8 cellular contexts compared by ENCODE assay signal in the genomic region with DNA sequence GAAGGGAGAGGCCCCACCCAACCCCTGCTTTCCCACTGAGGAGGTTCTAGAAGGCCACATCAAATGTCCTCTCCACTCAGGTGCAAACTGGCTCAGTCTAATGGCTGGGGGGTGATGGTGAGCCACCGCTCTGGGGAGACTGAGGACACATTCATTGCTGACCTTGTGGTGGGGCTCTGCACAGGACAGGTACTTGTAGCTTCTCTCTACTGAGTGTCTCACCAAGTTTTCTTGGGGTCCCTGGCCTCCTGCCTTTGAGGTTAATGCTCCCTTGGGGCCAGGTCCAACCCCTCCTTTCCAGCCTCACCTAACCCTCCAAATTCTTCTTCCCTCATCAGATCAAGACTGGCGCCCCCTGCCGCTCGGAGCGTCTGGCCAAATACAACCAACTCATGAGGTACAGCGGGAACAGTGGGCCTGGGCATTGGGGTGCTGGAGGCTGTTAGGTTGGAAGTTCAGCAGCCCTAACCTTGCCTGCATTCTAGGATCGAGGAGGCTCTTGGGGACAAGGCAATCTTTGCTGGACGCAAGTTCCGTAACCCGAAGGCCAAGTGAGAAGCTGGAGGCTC. TPM values are rescaled to one million over a fixed set of nuclear protein-coding genes. Genes with fewer than 3 reads are reported as not detected.
A peak's percentile ranks its signal among the peaks of the same experiment; 100 is the strongest.
DNase-seq lines count a peak whose midpoint lies in the region; ATAC-seq and TF ChIP-seq lines count a peak whose summit lies in the region.

No MANE protein-coding gene starts in this region.

- no peaks in the 10 kb centered on the region for H3K27me3 ChIP-seq in body of pancreas

- H3K36me3 ChIP-seq in body of pancreas (replicated peaks in 1 of 2; ENCODE audit: insufficient read depth in 1 of 2, low read depth in 2 of 2) = peaks cover 0 to 8% of the 10 kb centered on the region in 2 donors

- H3K9me3 ChIP-seq in body of pancreas = no peaks in the 10 kb centered on the region

- 62 to 67% methylated on average over 9 to 10 of the region's 10 CpGs for WGBS in body of pancreas, 2 donors

- H3K27ac ChIP-seq in RWPE1 (peak overlapping the region; percentile 37; the same call in 1 of the 2 replicates), body of pancreas (no peak overlapping the region), coronary artery (no peak overlapping the region)

- POLR2A ChIA-PET in RWPE1 (lab: Yijun Ruan, JAX; ENCODE audit: low non-redundant PET) = interaction anchor here (0.7 kb wide), 1 partner anchor 10 kb away, joined by 3 read pairs; no protein-coding TSS in a partner anchor

- TF ChIP-seq CTCF in GM12865 (IDR thresholded peaks at IDR 0.05; ENCODE audit: insufficient read depth, low read depth, low read length, missing control alignments) = peak; percentile 48
- TF ChIP-seq CTCF in RWPE1 (conservative IDR thresholded peaks at IDR 0.05; ENCODE audit: low read depth) = no peak
- peak; percentile 9 to 47 (median 32) for TF ChIP-seq CTCF in body of pancreas (IDR thresholded peaks at IDR 0.05)
- peak; percentile 1 for TF ChIP-seq CTCF in retinal pigment epithelial cell (conservative IDR thresholded peaks at IDR 0.05; ENCODE audit: low read depth, low read length)
- no peak for TF ChIP-seq CTCF in coronary artery (IDR thresholded peaks at IDR 0.05)

- no peak for ATAC-seq in body of pancreas
- ATAC-seq in HG03457 (IDR thresholded peaks at IDR 0.05; ENCODE audit: unreplicated experiment) = no peak

- intact Hi-C loops in body of pancreas (cut with DNase I) = no loop called here

- H3K4me3 ChIP-seq in GM12865 (ENCODE audit: low read depth, low read length) (no peak overlapping the region), body of pancreas (no peak overlapping the region), retinal pigment epithelial cell (ENCODE audit: low read length) (no peak overlapping the region), coronary artery (no peak overlapping the region)

- TF ChIP-seq POLR2A in body of pancreas (IDR thresholded peaks at IDR 0.05) = no peak

- CTCF ChIA-PET in RWPE1 (lab: Yijun Ruan, JAX) = interaction anchor here (0.6 kb wide), 1 partner anchor 39 kb away, joined by 3 read pairs; no protein-coding TSS in a partner anchor

- no peaks in the 10 kb centered on the region for H3K4me1 ChIP-seq in body of pancreas

- peak; percentile 61 for DNase-seq in GM12865 (ENCODE audit: low read depth)
- DNase-seq in RWPE1 (ENCODE audit: low spot score) = no peak
- peak; percentile 39 to 75 (median 58) for DNase-seq in body of pancreas
- DNase-seq in retinal pigment epithelial cell (ENCODE audit: low read depth) = no peak
- no peak for DNase-seq in COR-L47 (lab: John Stamatoyannopoulos, UW)
- no peak for DNase-seq in Kasumi-1 (lab: John Stamatoyannopoulos, UW)
- DNase-seq in coronary artery (ENCODE audit: low spot score) = no peak

RNA-seq across cellular contexts. Expression of a gene that starts 5.7 kb away (rescaled TPM):
- total RNA-seq in body of pancreas = 1 to 10 TPM; 3.3 to 3.6 TPM

RNA-seq across cellular contexts. Expression of a gene that starts 8.2 kb away (rescaled TPM):
- 100 to 1,000 TPM; 164 to 180 TPM for total RNA-seq in body of pancreas

RNA-seq across cellular contexts. Expression of a gene that starts 11.0 kb away (rescaled TPM):
- total RNA-seq in body of pancreas = 10 to 100 TPM; 26.2 to 29.0 TPM

RNA-seq across cellular contexts. Expression of a gene that starts 16.5 kb away (rescaled TPM):
- 10 to 100 TPM; 23.1 to 37.6 TPM for total RNA-seq in body of pancreas

RNA-seq across cellular contexts. Expression of a gene that starts 16.7 kb away (rescaled TPM):
- total RNA-seq in body of pancreas = 10 to 100 TPM; 23.7 to 33.2 TPM

Comparison
In these comparisons a context has a peak if more than half of its experiments do, and no peak if none do; other contexts are left out.
1. DNase-seq: peak in GM12865 (single experiment) and body of pancreas (4 of 4); none in RWPE1 (single experiment), retinal pigment epithelial cell (single experiment), COR-L47 (single experiment), Kasumi-1 (0 of 2) and coronary artery (single experiment).
2. CTCF ChIP-seq: peak in GM12865 (single experiment), body of pancreas (7 of 7) and retinal pigment epithelial cell (single experiment); none in RWPE1 (single experiment) and coronary artery (single experiment).